19 cellular contexts compared by ENCODE assay signal in the genomic region with DNA sequence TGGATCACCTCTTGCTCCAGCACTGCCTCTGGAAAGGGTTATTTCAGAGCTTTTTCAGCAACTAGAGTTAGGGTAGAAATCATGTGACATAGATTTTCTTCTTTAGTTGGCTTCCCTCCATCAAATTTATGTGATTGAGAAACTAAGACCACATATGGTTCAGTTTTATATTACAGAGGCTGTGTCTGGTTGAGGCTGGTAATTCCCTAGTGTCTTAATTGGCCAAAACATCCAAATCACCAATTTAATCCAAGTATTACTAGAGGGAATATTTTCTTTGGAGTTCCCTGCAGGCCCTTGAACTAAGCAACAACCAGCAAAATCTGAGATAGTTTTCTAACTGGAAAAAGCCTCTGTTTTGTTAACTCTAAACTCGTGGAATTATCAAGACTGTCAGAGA.
DNase-seq lines count a peak whose midpoint lies in the region; ATAC-seq and TF ChIP-seq lines count a peak whose summit lies in the region.
"Had no signal": no experiment of that assay in that cellular context is flagged by ENCODE, and none has a peak within 500 bp of the region (broad histone marks: within the 10 kb centered on the region; RNA-seq: fewer than 3 reads in every experiment).

No MANE protein-coding gene starts in this region.

- peaks cover 8 to 52% of the 10 kb centered on the region in 2 donors for H3K4me1 ChIP-seq in thyroid gland
- H3K4me1 ChIP-seq: Peyer's patch had no signal

- H3K27ac ChIP-seq in thyroid gland = peak overlapping the region; percentile 22 to 43 (median 39)
- H3K27ac ChIP-seq: foreskin keratinocyte, Peyer's patch had no signal

- POLR2A ChIA-PET in T-cell (lab: Charles Lee) = no interaction called here

- H3K9me3 ChIP-seq in thyroid gland = no peaks in the 10 kb centered on the region
- H3K9me3 ChIP-seq: Peyer's patch had no signal

- intact Hi-C loops in thyroid gland (cut with DNase I) = no loop called here

- 58 to 65% methylated on average over 1 of the region's 1 CpG for WGBS in thyroid gland, 2 donors

- DNase-seq in NCI-H1694 treated with DMSO at 0.1 percent for 48 hours (lab: John Stamatoyannopoulos, UW) (peak; percentile 25), NCI-H1694 (lab: John Stamatoyannopoulos, UW) (no peak), brain pericyte (ENCODE audit: low read depth, low spot score) (peak; percentile 73), iris pigment epithelial cell (ENCODE audit: low read depth) (peak; percentile 74), thyroid gland (no peak), T-cell (no peak)
- DNase-seq: 8988T; activated CD4-positive, alpha-beta T cell treated with anti-CD3 and anti-CD28 coated beads for 36 hours; activated naive CD8-positive, alpha-beta T cell treated with anti-CD3 and anti-CD28 coated beads, Interleukin-2, amount 10 ng/mL, durations not matched to agents 7 days and 5 days; activated T-cell treated with anti-CD3 and anti-CD28 coated beads for 4 hours; cortex of kidney; foreskin keratinocyte; islet precursor cell; NCI-H226; Peyer's patch; stimulated activated naive CD8-positive, alpha-beta T cell treated with anti-CD3 and anti-CD28 coated beads, Interleukin-15, amount 100 ng/mL, for 72 hours had no signal

- H3K36me3 Mint-ChIP-seq in T-cell = no peaks in the 10 kb centered on the region
- H3K36me3 Mint-ChIP-seq: activated naive CD8-positive, alpha-beta T cell treated with anti-CD3 and anti-CD28 coated beads, Interleukin-2, amount 10 ng/mL, durations not matched to agents 7 days and 5 days had no signal

- H3K4me1 Mint-ChIP-seq in T-cell = no peaks in the 10 kb centered on the region
- H3K4me1 Mint-ChIP-seq: activated CD4-positive, alpha-beta T cell treated with anti-CD3 and anti-CD28 coated beads for 36 hours; activated naive CD8-positive, alpha-beta T cell treated with anti-CD3 and anti-CD28 coated beads, Interleukin-2, amount 10 ng/mL, durations not matched to agents 7 days and 5 days; stimulated activated naive CD8-positive, alpha-beta T cell treated with anti-CD3 and anti-CD28 coated beads, Interleukin-15, amount 100 ng/mL, for 72 hours had no signal

- no peak for TF ChIP-seq POLR2A in thyroid gland (IDR thresholded peaks at IDR 0.05)

- CTCF ChIA-PET in T-cell (lab: Charles Lee) = no interaction called here

- no peak overlapping the region for H3K4me3 Mint-ChIP-seq in T-cell
- H3K4me3 Mint-ChIP-seq: activated CD4-positive, alpha-beta T cell treated with anti-CD3 and anti-CD28 coated beads for 36 hours; activated naive CD8-positive, alpha-beta T cell treated with anti-CD3 and anti-CD28 coated beads, Interleukin-2, amount 10 ng/mL, durations not matched to agents 7 days and 5 days; stimulated activated naive CD8-positive, alpha-beta T cell treated with anti-CD3 and anti-CD28 coated beads, Interleukin-15, amount 100 ng/mL, for 72 hours; T-helper 1 cell treated with Interleukin-12 subunit alpha and Interleukin-12 subunit beta and Interleukin-4 antibody, amounts not matched to agents 30 μg/mL and 1 μg/mL, for 36 hours had no signal

- no peak overlapping the region for H3K27ac Mint-ChIP-seq in T-cell
- H3K27ac Mint-ChIP-seq: activated CD4-positive, alpha-beta T cell treated with anti-CD3 and anti-CD28 coated beads for 36 hours; activated naive CD8-positive, alpha-beta T cell treated with anti-CD3 and anti-CD28 coated beads, Interleukin-2, amount 10 ng/mL, durations not matched to agents 7 days and 5 days; stimulated activated naive CD8-positive, alpha-beta T cell treated with anti-CD3 and anti-CD28 coated beads, Interleukin-15, amount 100 ng/mL, for 72 hours; T-helper 1 cell treated with Interleukin-12 subunit alpha and Interleukin-12 subunit beta and Interleukin-4 antibody, amounts not matched to agents 30 μg/mL and 1 μg/mL, for 36 hours had no signal

- peaks cover 3 to 4% (median 4%) of the 10 kb centered on the region in 3 donors for H3K9me3 Mint-ChIP-seq in T-cell
- H3K9me3 Mint-ChIP-seq: activated naive CD8-positive, alpha-beta T cell treated with anti-CD3 and anti-CD28 coated beads, Interleukin-2, amount 10 ng/mL, durations not matched to agents 7 days and 5 days; stimulated activated naive CD8-positive, alpha-beta T cell treated with anti-CD3 and anti-CD28 coated beads, Interleukin-15, amount 100 ng/mL, for 72 hours; T-helper 1 cell treated with Interleukin-12 subunit alpha and Interleukin-12 subunit beta and Interleukin-4 antibody, amounts not matched to agents 30 μg/mL and 1 μg/mL, for 36 hours had no signal

- no peak for ATAC-seq in GM18909 (IDR thresholded peaks at IDR 0.05; ENCODE audit: poor library complexity, unreplicated experiment)
- no peak for ATAC-seq in T-cell (replicated peaks in 1 of 4)
- ATAC-seq in HG02678 (IDR thresholded peaks at IDR 0.05; ENCODE audit: unreplicated experiment) = no peak
- ATAC-seq: activated CD4-positive, alpha-beta T cell treated with anti-CD3 and anti-CD28 coated beads for 36 hours; foreskin keratinocyte; stimulated activated naive CD8-positive, alpha-beta T cell treated with anti-CD3 and anti-CD28 coated beads, Interleukin-15, amount 100 ng/mL, for 72 hours had no signal

- no peaks in the 10 kb centered on the region for H3K27me3 Mint-ChIP-seq in T-cell
- H3K27me3 Mint-ChIP-seq: activated CD4-positive, alpha-beta T cell treated with anti-CD3 and anti-CD28 coated beads for 36 hours; activated naive CD8-positive, alpha-beta T cell treated with anti-CD3 and anti-CD28 coated beads, Interleukin-2, amount 10 ng/mL, durations not matched to agents 7 days and 5 days; stimulated activated naive CD8-positive, alpha-beta T cell treated with anti-CD3 and anti-CD28 coated beads, Interleukin-15, amount 100 ng/mL, for 72 hours had no signal

- H3K4me3 ChIP-seq in thyroid gland (replicated peaks in 1 of 3) = no peak overlapping the region
- H3K4me3 ChIP-seq: Peyer's patch had no signal

- no peaks in the 10 kb centered on the region for H3K36me3 ChIP-seq in thyroid gland
- H3K36me3 ChIP-seq: Peyer's patch had no signal

- TF ChIP-seq CTCF in thyroid gland (IDR thresholded peaks at IDR 0.05) = no peak

- no peaks in the 10 kb centered on the region for H3K27me3 ChIP-seq in thyroid gland
- H3K27me3 ChIP-seq: foreskin keratinocyte, Peyer's patch had no signal

Comparison
In these comparisons a context has a peak if more than half of its experiments do, and no peak if none do; other contexts are left out.
1. DNase-seq: peak in NCI-H1694 treated with DMSO at 0.1 percent for 48 hours (single experiment), brain pericyte (single experiment) and iris pigment epithelial cell (single experiment); none in NCI-H1694 (single experiment), thyroid gland (0 of 2) and T-cell (0 of 34).